2 cellular contexts compared by ENCODE assay signal in genomic region chr2:79887747-79888374, GRCh38.
A peak's percentile ranks its signal among the peaks of the same experiment; 100 is the strongest.
TF ChIP-seq lines count a peak whose summit lies in the region.

No MANE protein-coding gene starts in this region.

TF ChIP-seq in IMR-90, 13 proteins besides CTCF, POLR2A, EP300 and RAD21 (continued from another document):
- TF ChIP-seq SMC3 (IDR thresholded peaks at IDR 0.05; ENCODE audit: low read depth, low read length): peak; percentile 82

TF ChIP-seq in endothelial cell of umbilical vein, 7 proteins besides CTCF, POLR2A, EP300 and RAD21:
- TF ChIP-seq POLR2AphosphoS5 (IDR thresholded peaks at IDR 0.05; ENCODE audit: insufficient read depth, low read depth, low read length): no peak
- no peak for TF ChIP-seq JUN (IDR thresholded peaks at IDR 0.05; ENCODE audit: borderline replicate concordance, insufficient read depth, insufficient read length, low read depth)
- no peak for TF ChIP-seq MYC (IDR thresholded peaks at IDR 0.05; ENCODE audit: low read depth, low read length)
